In genomic region chr1:113928950-113929749, GRCh38 we compare ENCODE assay signal across 1 cellular context.
TF ChIP-seq lines count a peak whose summit lies in the region.

TSS of gene HIPK1 (plus strand) at chr1:113929324.

TF ChIP-seq in K562, 482 proteins besides CTCF, POLR2A, EP300 and RAD21 (continued from another document and continues in another):
- TF ChIP-seq ZNF280B (CRISPR knock-in tag; IDR thresholded peaks at IDR 0.05) (no peak), PHF8 (IDR thresholded peaks at IDR 0.05; ENCODE audit: borderline replicate concordance, low read length) (peak; percentile 85; the same call in 1 of the 2 replicates), FOXJ3 (CRISPR knock-in tag; IDR thresholded peaks at IDR 0.05) (no peak), BDP1 (IDR thresholded peaks at IDR 0.05; ENCODE audit: insufficient read depth, insufficient read length) (no peak), PURB (CRISPR knock-in tag; IDR thresholded peaks at IDR 0.05; ENCODE audit: low read depth) (no peak), ZNF445 (CRISPR knock-in tag; IDR thresholded peaks at IDR 0.05; ENCODE audit: low read depth) (no peak), MTA2 (IDR thresholded peaks at IDR 0.05; ENCODE audit: low read depth) (no peak), CHD2 (IDR thresholded peaks at IDR 0.05; ENCODE audit: low read depth, low read length) (peak; percentile 47; the same call in 1 of the 2 replicates), SMAD1 (IDR thresholded peaks at IDR 0.05; ENCODE audit: low read depth, low read length, partially characterized antibody) (peak; percentile 17), HES1 (IDR thresholded peaks at IDR 0.05; ENCODE audit: low read depth) (no peak), CBX5 (IDR thresholded peaks at IDR 0.05; ENCODE audit: borderline replicate concordance, low read depth) (peak; percentile 73; the same call in 1 of the 2 replicates), CHAMP1 (IDR thresholded peaks at IDR 0.05) (no peak), TSHZ1 (CRISPR knock-in tag; IDR thresholded peaks at IDR 0.05) (no peak), ZNF408 (CRISPR knock-in tag; IDR thresholded peaks at IDR 0.05; ENCODE audit: low read depth) (no peak), FOXP1 (CRISPR knock-in tag; IDR thresholded peaks at IDR 0.05) (peak; percentile 95), ZNF12 (CRISPR knock-in tag; IDR thresholded peaks at IDR 0.05) (no peak), ZKSCAN3 (CRISPR knock-in tag; IDR thresholded peaks at IDR 0.05) (no peak), PPARD (CRISPR knock-in tag; IDR thresholded peaks at IDR 0.05) (no peak), SMARCA4 (IDR thresholded peaks at IDR 0.05) (peak; percentile 59), ZBTB2 (IDR thresholded peaks at IDR 0.05) (peak; percentile 70), ARNT (IDR thresholded peaks at IDR 0.05) (no peak), JUNB (CRISPR knock-in tag; conservative IDR thresholded peaks at IDR 0.05) (no peak), ZNF23 (CRISPR knock-in tag; IDR thresholded peaks at IDR 0.05) (no peak), GABPA (tag; conservative IDR thresholded peaks at IDR 0.05; ENCODE audit: low read depth) (peak; percentile 93), ESRRA (IDR thresholded peaks at IDR 0.05; ENCODE audit: borderline replicate concordance, low read depth) (peak; percentile 81), BACH1 (tag; IDR thresholded peaks at IDR 0.05) (no peak), SIRT6 (IDR thresholded peaks at IDR 0.05; ENCODE audit: low read depth, low read length) (no peak), ZNF3 (CRISPR knock-in tag; IDR thresholded peaks at IDR 0.05) (no peak), ATF3 (IDR thresholded peaks at IDR 0.05) (peak; percentile 97), ATF3 (CRISPR knock-in tag; conservative IDR thresholded peaks at IDR 0.05) (peak; percentile 93), HCFC1 (IDR thresholded peaks at IDR 0.05; ENCODE audit: low read depth, low read length) (peak; percentile 93), HMG20B (CRISPR knock-in tag; IDR thresholded peaks at IDR 0.05) (no peak), SIX5 (IDR thresholded peaks at IDR 0.05; ENCODE audit: borderline replicate concordance in 1 of 2, insufficient read depth in 1 of 2, low read depth in 1 of 2, low read length in 2 of 2) (peak; percentile 69 to 70; a peak in 3 of 4 replicates), ZSCAN32 (CRISPR knock-in tag; IDR thresholded peaks at IDR 0.05) (no peak), CBX8 (IDR thresholded peaks at IDR 0.05; ENCODE audit: borderline replicate concordance, extremely low read depth, low read depth, low read length, poor library complexity, severe bottlenecking) (no peak), THAP7 (CRISPR knock-in tag; IDR thresholded peaks at IDR 0.05) (no peak), ZFPM2 (CRISPR knock-in tag; IDR thresholded peaks at IDR 0.05) (no peak), PTBP1 (IDR thresholded peaks at IDR 0.05; ENCODE audit: low read depth, low read length) (no peak), ZBTB49 (CRISPR knock-in tag; IDR thresholded peaks at IDR 0.05; ENCODE audit: borderline replicate concordance) (no peak), MITF (IDR thresholded peaks at IDR 0.05) (no peak), HSF4 (CRISPR knock-in tag; IDR thresholded peaks at IDR 0.05; ENCODE audit: borderline replicate concordance) (no peak), KLF16 (IDR thresholded peaks at IDR 0.05) (no peak), MAFK (IDR thresholded peaks at IDR 0.05; ENCODE audit: low read length) (no peak), TAF1 (IDR thresholded peaks at IDR 0.05; ENCODE audit: control insufficient read depth, extremely low read depth, insufficient read depth, low read length, severe bottlenecking) (peak; percentile 75), FOXK2 (conservative IDR thresholded peaks at IDR 0.05 in 1 of 2, IDR thresholded peaks at IDR 0.05 in 1 of 2; ENCODE audit: low read depth in 2 of 2) (peak; percentile 90 to 97), KAT2B (IDR thresholded peaks at IDR 0.05; ENCODE audit: low read depth, low read length) (peak; percentile 57), PHF20 (IDR thresholded peaks at IDR 0.05; ENCODE audit: partially characterized antibody) (peak; percentile 89), ZBTB33 (CRISPR knock-in tag; IDR thresholded peaks at IDR 0.05) (peak; percentile 81; the same call in 1 of the 2 replicates), C11orf30 (IDR thresholded peaks at IDR 0.05; ENCODE audit: low read depth) (peak; percentile 49; the same call in 1 of the 2 replicates), BRCA1 (IDR thresholded peaks at IDR 0.05) (no peak), BRCA1 (CRISPR knock-in tag; IDR thresholded peaks at IDR 0.05) (no peak), SNIP1 (IDR thresholded peaks at IDR 0.05; ENCODE audit: low read depth) (peak; percentile 64; the same call in 1 of the 2 replicates), ATF1 (CRISPR knock-in tag; IDR thresholded peaks at IDR 0.05) (no peak), ATF1 (tag; IDR thresholded peaks at IDR 0.05) (peak; percentile 98), SRSF7 (optimal IDR thresholded peaks at IDR 0.05; ENCODE audit: low read depth, low read length) (no peak)
